17 cellular contexts compared by ENCODE assay signal in the genomic region with DNA sequence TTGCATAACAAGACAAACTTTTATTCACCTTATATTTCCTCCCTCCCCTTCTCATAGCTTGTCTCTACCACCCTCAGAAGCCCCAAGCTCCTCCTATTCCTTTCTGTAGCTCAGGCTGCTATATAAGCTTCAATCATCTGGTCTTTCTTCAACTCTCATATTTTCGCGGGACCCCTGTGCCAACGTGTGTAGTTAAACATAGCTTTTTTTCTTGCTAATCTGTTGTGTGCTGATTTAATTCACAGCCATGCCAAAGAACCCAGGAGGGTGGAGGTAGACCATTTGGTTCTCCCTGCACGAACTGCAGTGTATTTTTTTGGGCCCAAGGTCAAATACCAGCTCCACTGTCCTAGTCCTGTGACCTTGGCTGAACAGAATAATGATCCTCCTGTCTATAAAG. TPM values are rescaled to one million over a fixed set of nuclear protein-coding genes. Genes with fewer than 3 reads are reported as not detected.
A peak's percentile ranks its signal among the peaks of the same experiment; 100 is the strongest.
DNase-seq lines count a peak whose midpoint lies in the region; ATAC-seq and TF ChIP-seq lines count a peak whose summit lies in the region.
"Had no signal": no experiment of that assay in that cellular context is flagged by ENCODE, and none has a peak within 500 bp of the region (broad histone marks: within the 10 kb centered on the region; RNA-seq: fewer than 3 reads in every experiment).

No MANE protein-coding gene starts in this region.

- H3K36me3 Mint-ChIP-seq in activated T-cell treated with anti-CD3 and anti-CD28 coated beads, Interleukin-2, amount 50 U/mL, for 24 hours (ENCODE audit: low read depth): no peaks in the 10 kb centered on the region
- peaks cover 1% of the 10 kb centered on the region for H3K36me3 Mint-ChIP-seq in activated T-helper 1 cell treated with anti-CD3 and anti-CD28 coated beads, Interleukin-12 subunit alpha, Interleukin-12 subunit beta, Interleukin-2, Interleukin-4 antibody, amounts not matched to agents 30 ng/mL and 10 ng/mL and 1 ng/mL, durations not matched to agents 14 hours and 24 hours and 36 hours (ENCODE audit: low read depth)
- no peaks in the 10 kb centered on the region for H3K36me3 Mint-ChIP-seq in natural killer cell

- no peaks in the 10 kb centered on the region for H3K27me3 Mint-ChIP-seq in activated T-cell treated with anti-CD3 and anti-CD28 coated beads, Interleukin-2, amount 50 U/mL, for 24 hours
- H3K27me3 Mint-ChIP-seq in activated T-helper 1 cell treated with anti-CD3 and anti-CD28 coated beads, Interleukin-12 subunit alpha, Interleukin-12 subunit beta, Interleukin-2, Interleukin-4 antibody, amounts not matched to agents 30 ng/mL and 10 ng/mL and 1 ng/mL, durations not matched to agents 14 hours and 24 hours and 36 hours (ENCODE audit: insufficient read depth): no peaks in the 10 kb centered on the region
- peaks cover 0 to 4% of the 10 kb centered on the region in 2 donors for H3K27me3 Mint-ChIP-seq in natural killer cell (ENCODE audit: low read depth in 2 of 2)
- H3K27me3 Mint-ChIP-seq: dendritic cell treated with granulocyte-macrophage colony-stimulating factor and Interleukin-4, amounts not matched to agents 40 ng/mL and 50 ng/mL, for 4 days had no signal

- intact Hi-C loops in activated T-helper 1 cell treated with anti-CD3 and anti-CD28 coated beads, Interleukin-12 subunit alpha, Interleukin-12 subunit beta, Interleukin-2, Interleukin-4 antibody, amounts not matched to agents 30 ng/mL and 10 ng/mL and 1 ng/mL, durations not matched to agents 14 hours and 24 hours and 36 hours (cut with micrococcal nuclease): loop anchor here (5.0 kb wide), 4 partner anchors 755 to 1820 kb away; a partner anchor contains a TSS
- intact Hi-C loops in natural killer cell (cut with micrococcal nuclease) (loop anchor here (5.0 to 10.0 kb wide), 2 partner anchors 752 to 1820 kb away; a partner anchor contains a TSS), lower leg skin (cut with DNase I; ENCODE audit: low total_unique reads) (no loop called here)

- peak overlapping the region; percentile 93 for H3K27ac Mint-ChIP-seq in activated T-cell treated with anti-CD3 and anti-CD28 coated beads, Interleukin-2, amount 50 U/mL, for 24 hours
- H3K27ac Mint-ChIP-seq in activated T-helper 1 cell treated with anti-CD3 and anti-CD28 coated beads, Interleukin-12 subunit alpha, Interleukin-12 subunit beta, Interleukin-2, Interleukin-4 antibody, amounts not matched to agents 30 ng/mL and 10 ng/mL and 1 ng/mL, durations not matched to agents 14 hours and 24 hours and 36 hours: peak overlapping the region; percentile 94
- peak overlapping the region; percentile 79 to 88 for H3K27ac Mint-ChIP-seq in natural killer cell
- H3K27ac Mint-ChIP-seq: dendritic cell treated with granulocyte-macrophage colony-stimulating factor and Interleukin-4, amounts not matched to agents 40 ng/mL and 50 ng/mL, for 4 days; nephron had no signal

- H3K4me3 Mint-ChIP-seq in activated T-cell treated with anti-CD3 and anti-CD28 coated beads, Interleukin-2, amount 50 U/mL, for 24 hours: peak overlapping the region; percentile 63
- peak overlapping the region; percentile 76 for H3K4me3 Mint-ChIP-seq in activated T-helper 1 cell treated with anti-CD3 and anti-CD28 coated beads, Interleukin-12 subunit alpha, Interleukin-12 subunit beta, Interleukin-2, Interleukin-4 antibody, amounts not matched to agents 30 ng/mL and 10 ng/mL and 1 ng/mL, durations not matched to agents 14 hours and 24 hours and 36 hours
- peak overlapping the region; percentile 90 for H3K4me3 Mint-ChIP-seq in natural killer cell
- H3K4me3 Mint-ChIP-seq: dendritic cell treated with granulocyte-macrophage colony-stimulating factor and Interleukin-4, amounts not matched to agents 40 ng/mL and 50 ng/mL, for 4 days; nephron had no signal

- no peaks in the 10 kb centered on the region for H3K9me3 ChIP-seq in KOPT-K1 (ENCODE audit: insufficient read depth, low read length, poor library complexity, severe bottlenecking)
- H3K9me3 ChIP-seq: body of pancreas, Caco-2, stomach, vagina had no signal

- H3K9me3 Mint-ChIP-seq in activated T-cell treated with anti-CD3 and anti-CD28 coated beads, Interleukin-2, amount 50 U/mL, for 24 hours: no peaks in the 10 kb centered on the region
- H3K9me3 Mint-ChIP-seq in activated T-helper 1 cell treated with anti-CD3 and anti-CD28 coated beads, Interleukin-12 subunit alpha, Interleukin-12 subunit beta, Interleukin-2, Interleukin-4 antibody, amounts not matched to agents 30 ng/mL and 10 ng/mL and 1 ng/mL, durations not matched to agents 14 hours and 24 hours and 36 hours: peaks cover 4% of the 10 kb centered on the region
- no peaks in the 10 kb centered on the region for H3K9me3 Mint-ChIP-seq in natural killer cell
- H3K9me3 Mint-ChIP-seq: dendritic cell treated with granulocyte-macrophage colony-stimulating factor and Interleukin-4, amounts not matched to agents 40 ng/mL and 50 ng/mL, for 4 days; nephron had no signal

- DNase-seq in activated T-cell treated with anti-CD3 and anti-CD28 coated beads, Interleukin-2, amount 50 U/mL, for 24 hours: no peak
- DNase-seq in activated T-cell treated with anti-CD3 and anti-CD28 coated beads for 4 hours (no peak), natural killer cell (no peak), lower leg skin (ENCODE audit: low spot score in 2 of 2) (no peak), Ammon's horn (ENCODE audit: low spot score) (no peak), NCI-H1417 treated with DMSO at 0.1 percent for 48 hours (lab: John Stamatoyannopoulos, UW) (no peak)
- no peak for DNase-seq in activated T-helper 1 cell treated with anti-CD3 and anti-CD28 coated beads, Interleukin-12 subunit alpha, Interleukin-12 subunit beta, Interleukin-2, Interleukin-4 antibody, amounts not matched to agents 30 ng/mL and 10 ng/mL and 1 ng/mL, durations not matched to agents 14 hours and 24 hours and 36 hours (ENCODE audit: low spot score)
- DNase-seq: body of pancreas, glutamatergic neuron, NCI-H1436, stomach had no signal

- 68 to 69% methylated on average over 4 of the region's 4 CpGs for WGBS in lower leg skin, 2 donors

- H3K4me1 Mint-ChIP-seq in activated T-cell treated with anti-CD3 and anti-CD28 coated beads, Interleukin-2, amount 50 U/mL, for 24 hours (ENCODE audit: low read depth): peaks cover 44% of the 10 kb centered on the region
- H3K4me1 Mint-ChIP-seq in activated T-helper 1 cell treated with anti-CD3 and anti-CD28 coated beads, Interleukin-12 subunit alpha, Interleukin-12 subunit beta, Interleukin-2, Interleukin-4 antibody, amounts not matched to agents 30 ng/mL and 10 ng/mL and 1 ng/mL, durations not matched to agents 14 hours and 24 hours and 36 hours (ENCODE audit: low read depth): peaks cover 56% of the 10 kb centered on the region
- H3K4me1 Mint-ChIP-seq in natural killer cell: peaks cover 48 to 49% of the 10 kb centered on the region in 2 donors

- no peak for TF ChIP-seq POLR2A in lower leg skin (IDR thresholded peaks at IDR 0.05)

- no peak for ATAC-seq in natural killer cell
- ATAC-seq: body of pancreas had no signal

- no peaks in the 10 kb centered on the region for H3K36me3 ChIP-seq in KOPT-K1 (ENCODE audit: insufficient read depth, low read length)
- H3K36me3 ChIP-seq: stomach, vagina had no signal

- no peak for TF ChIP-seq CTCF in natural killer cell (IDR thresholded peaks at IDR 0.05)
- no peak for TF ChIP-seq CTCF in lower leg skin (IDR thresholded peaks at IDR 0.05)

- no peak overlapping the region for H3K4me3 ChIP-seq in lower leg skin (ENCODE audit: low read depth, poor library complexity, severe bottlenecking)
- H3K4me3 ChIP-seq: body of pancreas, stomach, vagina had no signal

- peak overlapping the region; percentile 84 for H3K27ac ChIP-seq in KOPT-K1 (ENCODE audit: low read depth, low read length, poor library complexity, severe bottlenecking)
- H3K27ac ChIP-seq: body of pancreas, vagina had no signal

RNA-seq across cellular contexts. Expression of a gene that starts 21.0 kb away (rescaled TPM):
- total RNA-seq in activated T-helper 1 cell treated with anti-CD3 and anti-CD28 coated beads, Interleukin-12 subunit alpha, Interleukin-12 subunit beta, Interleukin-2, Interleukin-4 antibody, amounts not matched to agents 30 ng/mL and 10 ng/mL and 1 ng/mL, durations not matched to agents 14 hours and 24 hours and 36 hours: 148 and 152 TPM in 2 replicates
- total RNA-seq in natural killer cell (100 to 1,000 TPM in 1 of 3 donors, 10 to 100 TPM in 2; 91.8 to 124 (median 98.8) TPM), lower leg skin (1 to 10 TPM in 1 of 4 donors, under 1 TPM in 3; 0.08 to 1.1 (median 0.21) TPM)
- total RNA-seq: Caco-2, IMR-90 had no signal

RNA-seq across cellular contexts. Expression of a gene that starts 54.2 kb away (rescaled TPM):
- 0.81 and 0.93 TPM in 2 replicates for total RNA-seq in activated T-helper 1 cell treated with anti-CD3 and anti-CD28 coated beads, Interleukin-12 subunit alpha, Interleukin-12 subunit beta, Interleukin-2, Interleukin-4 antibody, amounts not matched to agents 30 ng/mL and 10 ng/mL and 1 ng/mL, durations not matched to agents 14 hours and 24 hours and 36 hours
- total RNA-seq in natural killer cell (1 to 10 TPM; 1.8 to 6.4 (median 2.2) TPM), lower leg skin (1 to 10 TPM; 3.7 to 6.7 (median 5.7) TPM)

Comparison
In these comparisons a context has a peak if more than half of its experiments do, and no peak if none do; other contexts are left out.
1. RNA of a gene that starts 21.0 kb away (total RNA-seq): 148 to 152 TPM in activated T-helper 1 cell treated with anti-CD3 and anti-CD28 coated beads, Interleukin-12 subunit alpha, Interleukin-12 subunit beta, Interleukin-2, Interleukin-4 antibody, amounts not matched to agents 30 ng/mL and 10 ng/mL and 1 ng/mL, durations not matched to agents 14 hours and 24 hours and 36 hours and 91.8 to 124 TPM in natural killer cell; 0.08 to 1.1 TPM in lower leg skin; every median in the first group is over 10 times any median in the second.
2. Peak in every context shown above with its lines, with median percentiles within 50 percentile points of each other: H3K27ac Mint-ChIP-seq and H3K4me3 Mint-ChIP-seq.